ENCODE assay signal across 8 cellular contexts in genomic region chr10:30436200-30436599, GRCh38. TPM values are rescaled to one million over a fixed set of nuclear protein-coding genes. Genes with fewer than 3 reads are reported as not detected.
A peak's percentile ranks its signal among the peaks of the same experiment; 100 is the strongest.
DNase-seq lines count a peak whose midpoint lies in the region; ATAC-seq and TF ChIP-seq lines count a peak whose summit lies in the region.

No MANE protein-coding gene starts in this region.

- no peaks in the 10 kb centered on the region for H3K9me2 ChIP-seq in GM23248 (ENCODE audit: insufficient read depth)

- H3K9ac ChIP-seq in GM23248: peak overlapping the region; percentile 98

- H2AFZ ChIP-seq in GM23248: no peak overlapping the region

- 4% methylated on average over 6 of the region's 6 CpGs for WGBS in GM23248 (ENCODE audit: low coverage in 1 of 2, low lambda C conversion rate in 2 of 2, missing lambda C conversion rate in 2 of 2), 2 experiments

- in situ Hi-C loops in GM23248 (cut with MboI): no loop called here

- no peaks in the 10 kb centered on the region for H4K20me1 ChIP-seq in GM23248 (ENCODE audit: insufficient read depth)

- peak overlapping the region; percentile 91 for H3K4me2 ChIP-seq in GM23248 (ENCODE audit: unreplicated experiment)

- no peaks in the 10 kb centered on the region for H3K9me3 ChIP-seq in GM23248 (ENCODE audit: low read depth)

- peaks cover 13% of the 10 kb centered on the region; the same call in 1 of the 2 replicates for H3K36me3 ChIP-seq in GM23248 (ENCODE audit: low read depth)

- peak; percentile 70 for DNase-seq in AG08395 (ENCODE audit: low spot score)
- DNase-seq in GM23248: peak; percentile 92
- DNase-seq in activated CD4-positive, alpha-beta T cell treated with anti-CD3 and anti-CD28 coated beads, Interleukin-2, amount 50 U/mL, for 48 hours: peak; percentile 25 to 43
- DNase-seq in foreskin keratinocyte: no peak
- peak; percentile 57 for DNase-seq in renal cortical epithelial cell (ENCODE audit: low read depth)
- no peak for DNase-seq in NCI-H524 (lab: John Stamatoyannopoulos, UW)

- H3K4me1 ChIP-seq in GM23248 (ENCODE audit: insufficient read depth): peaks cover 39% of the 10 kb centered on the region
- peaks cover 33% of the 10 kb centered on the region for H3K4me1 ChIP-seq in foreskin keratinocyte

- no peak for TF ChIP-seq CTCF in foreskin keratinocyte (conservative IDR thresholded peaks at IDR 0.05)

- H3K27me3 ChIP-seq in GM23248 (replicated peaks; ENCODE audit: insufficient read depth) (no peaks in the 10 kb centered on the region), foreskin keratinocyte (no peaks in the 10 kb centered on the region)

- H3F3A ChIP-seq in GM23248 (ENCODE audit: insufficient read depth): peaks cover 41% of the 10 kb centered on the region

- H3K27ac ChIP-seq in GM23248 (peak overlapping the region; percentile 91), foreskin keratinocyte (peak overlapping the region; percentile 93)

- H3K79me2 ChIP-seq in GM23248 (ENCODE audit: insufficient read depth): peaks cover 28% of the 10 kb centered on the region

- ATAC-seq in foreskin keratinocyte (peak; percentile 14), GM18907 (IDR thresholded peaks at IDR 0.05; ENCODE audit: unreplicated experiment) (no peak), HG02852 (IDR thresholded peaks at IDR 0.05; ENCODE audit: unreplicated experiment) (no peak)

- peak overlapping the region; percentile 84 for H3K4me3 ChIP-seq in GM23248

RNA-seq across cellular contexts. Expression of gene MAP3K8, which starts 2.2 kb away (rescaled TPM):
- 3.7 and 8.5 TPM in 2 replicates for total RNA-seq in GM23248 (2014; rRNA removed; shearing (Covaris generic))
- polyA plus RNA-seq in GM23248 (2016; fragmentation: Nextera tagmentation; extraction: Ambion mirVana) (4.8 and 4.9 TPM in 2 replicates), foreskin keratinocyte (1.5 and 1.8 TPM in 2 replicates)
- total RNA-seq in foreskin keratinocyte (1.2 and 2.1 TPM in 2 replicates), renal cortical epithelial cell (2.1 and 10.9 TPM in 2 replicates)

Comparison
In these comparisons a context has a peak if more than half of its experiments do, and no peak if none do; other contexts are left out.
1. DNase-seq: peak in AG08395 (single experiment), GM23248 (single experiment), activated CD4-positive, alpha-beta T cell treated with anti-CD3 and anti-CD28 coated beads, Interleukin-2, amount 50 U/mL, for 48 hours (2 of 2) and renal cortical epithelial cell (single experiment); none in foreskin keratinocyte (0 of 2) and NCI-H524 (0 of 2).